ENCODE assay signal across 24 cellular contexts in genomic region chr4:173807347-173807746, GRCh38.
DNase-seq lines count a peak whose midpoint lies in the region; ATAC-seq and TF ChIP-seq lines count a peak whose summit lies in the region.
"Had no signal": no experiment of that assay in that cellular context is flagged by ENCODE, and none has a peak within 500 bp of the region (broad histone marks: within the 10 kb centered on the region; RNA-seq: fewer than 3 reads in every experiment).

No MANE protein-coding gene starts in this region.

- no peaks in the 10 kb centered on the region for H3K36me3 ChIP-seq in adipocyte (ENCODE audit: control insufficient read depth, insufficient read depth, low read length, severe bottlenecking)
- no peaks in the 10 kb centered on the region for H3K36me3 ChIP-seq in rectal smooth muscle tissue (ENCODE audit: control insufficient read depth, insufficient read depth, low read length)
- H3K36me3 ChIP-seq in H7 (replicated peaks; ENCODE audit: control insufficient read depth, insufficient read depth, low read length) = no peaks in the 10 kb centered on the region
- H3K36me3 ChIP-seq: brain microvascular endothelial cell had no signal

- H3K27ac ChIP-seq in rectal smooth muscle tissue (ENCODE audit: low read depth, low read length) (peak overlapping the region; percentile 7), coronary artery (no peak overlapping the region)
- H3K27ac ChIP-seq: brain microvascular endothelial cell, VCaP had no signal

- H3K4me1 ChIP-seq in adipocyte (ENCODE audit: control insufficient read depth, insufficient read depth, low read length) (peaks cover 14% of the 10 kb centered on the region), rectal smooth muscle tissue (ENCODE audit: control insufficient read depth, insufficient read depth, low read length) (peaks cover 7% of the 10 kb centered on the region)

- no peaks in the 10 kb centered on the region for H3K4me1 Mint-ChIP-seq in progenitor cell of endocrine pancreas (ENCODE audit: low read depth)
- H3K4me1 Mint-ChIP-seq: activated CD4-positive, alpha-beta T cell treated with anti-CD3 and anti-CD28 coated beads, Interleukin-2, amount 10 ng/mL, durations not matched to agents 7 days and 5 days; CD4-positive, CD25-positive, alpha-beta regulatory T cell; neural crest cell had no signal

- no peaks in the 10 kb centered on the region for H3K36me3 Mint-ChIP-seq in progenitor cell of endocrine pancreas (ENCODE audit: insufficient read depth)
- H3K36me3 Mint-ChIP-seq: CD4-positive, CD25-positive, alpha-beta regulatory T cell; mesothelial cell of epicardium had no signal

- H3K27me3 ChIP-seq in adipocyte (replicated peaks; ENCODE audit: control insufficient read depth, insufficient read depth, low read length) (no peaks in the 10 kb centered on the region), rectal smooth muscle tissue (ENCODE audit: control insufficient read depth, insufficient read depth, low read length) (no peaks in the 10 kb centered on the region), H7 (ENCODE audit: control insufficient read depth, insufficient read depth, low read length) (no peaks in the 10 kb centered on the region; the same call in 1 of the 2 replicates)
- H3K27me3 ChIP-seq: brain microvascular endothelial cell had no signal

- no peak overlapping the region for H3K27ac Mint-ChIP-seq in progenitor cell of endocrine pancreas
- H3K27ac Mint-ChIP-seq: activated CD4-positive, alpha-beta T cell treated with anti-CD3 and anti-CD28 coated beads, Interleukin-2, amount 10 ng/mL, durations not matched to agents 7 days and 5 days; CD4-positive, CD25-positive, alpha-beta regulatory T cell had no signal

- no peak overlapping the region for H3K4me3 Mint-ChIP-seq in progenitor cell of endocrine pancreas (ENCODE audit: low read depth)
- H3K4me3 Mint-ChIP-seq: activated CD4-positive, alpha-beta T cell treated with anti-CD3 and anti-CD28 coated beads, Interleukin-2, amount 10 ng/mL, durations not matched to agents 7 days and 5 days; CD4-positive, CD25-positive, alpha-beta regulatory T cell; mesothelial cell of epicardium; neural crest cell had no signal

- ATAC-seq in left ventricle myocardium superior = peak; percentile 87
- ATAC-seq in GM19035 (IDR thresholded peaks at IDR 0.05; ENCODE audit: unreplicated experiment) = no peak
- ATAC-seq: GM12878, Panc1 had no signal

- H3K9ac ChIP-seq in adipocyte (ENCODE audit: low read length) (no peak overlapping the region), rectal smooth muscle tissue (ENCODE audit: low read length) (no peak overlapping the region)

- TF ChIP-seq CTCF in progenitor cell of endocrine pancreas (IDR thresholded peaks at IDR 0.05; ENCODE audit: unreplicated experiment) = no peak
- no peak for TF ChIP-seq CTCF in coronary artery (IDR thresholded peaks at IDR 0.05)

- peak; percentile 16 for DNase-seq in AG20443 (ENCODE audit: low spot score)
- DNase-seq in adipocyte (ENCODE audit: low read depth) = peak; percentile 76
- peak; percentile 49 for DNase-seq in left ventricle myocardium superior
- no peak for DNase-seq in progenitor cell of endocrine pancreas (ENCODE audit: low spot score, unreplicated experiment)
- DNase-seq in coronary artery (ENCODE audit: low spot score) = no peak
- DNase-seq in H7 = no peak
- DNase-seq: ACHN; activated CD4-positive, alpha-beta T cell treated with anti-CD3 and anti-CD28 coated beads, Interleukin-2, amount 10 ng/mL, durations not matched to agents 7 days and 5 days; activated effector memory CD4-positive, alpha-beta T cell treated with Interleukin-2 at 50 U/mL for 16 hours; brain microvascular endothelial cell; CD4-positive, CD25-positive, alpha-beta regulatory T cell; cortex of kidney; DMS153; GF-D8; NCI-H1930; NCI-H345; T-helper 2 cell had no signal

- H3K4me3 ChIP-seq in adipocyte (ENCODE audit: low read length) (no peak overlapping the region), rectal smooth muscle tissue (ENCODE audit: low read length) (no peak overlapping the region), coronary artery (no peak overlapping the region), H7 (ENCODE audit: insufficient read depth, low read depth, low read length) (no peak overlapping the region)
- H3K4me3 ChIP-seq: GM12878 had no signal

- intact Hi-C loops in left ventricle myocardium superior (cut with micrococcal nuclease) = no loop called here

- H3K9me3 Mint-ChIP-seq in progenitor cell of endocrine pancreas (ENCODE audit: low read depth) = no peaks in the 10 kb centered on the region
- H3K9me3 Mint-ChIP-seq: activated CD4-positive, alpha-beta T cell treated with anti-CD3 and anti-CD28 coated beads, Interleukin-2, amount 10 ng/mL, durations not matched to agents 7 days and 5 days had no signal

- no peaks in the 10 kb centered on the region for H3K9me3 ChIP-seq in adipocyte (ENCODE audit: control insufficient read depth, low read length)

- H3K27me3 Mint-ChIP-seq in progenitor cell of endocrine pancreas = no peaks in the 10 kb centered on the region
- H3K27me3 Mint-ChIP-seq: activated CD4-positive, alpha-beta T cell treated with anti-CD3 and anti-CD28 coated beads, Interleukin-2, amount 10 ng/mL, durations not matched to agents 7 days and 5 days; CD4-positive, CD25-positive, alpha-beta regulatory T cell had no signal

Comparison
In these comparisons a context has a peak if more than half of its experiments do, and no peak if none do; other contexts are left out.
1. DNase-seq: peak in AG20443 (single experiment), adipocyte (single experiment) and left ventricle myocardium superior (single experiment); none in progenitor cell of endocrine pancreas (single experiment), coronary artery (single experiment) and H7 (single experiment).